21 cellular contexts compared by ENCODE assay signal in the genomic region with DNA sequence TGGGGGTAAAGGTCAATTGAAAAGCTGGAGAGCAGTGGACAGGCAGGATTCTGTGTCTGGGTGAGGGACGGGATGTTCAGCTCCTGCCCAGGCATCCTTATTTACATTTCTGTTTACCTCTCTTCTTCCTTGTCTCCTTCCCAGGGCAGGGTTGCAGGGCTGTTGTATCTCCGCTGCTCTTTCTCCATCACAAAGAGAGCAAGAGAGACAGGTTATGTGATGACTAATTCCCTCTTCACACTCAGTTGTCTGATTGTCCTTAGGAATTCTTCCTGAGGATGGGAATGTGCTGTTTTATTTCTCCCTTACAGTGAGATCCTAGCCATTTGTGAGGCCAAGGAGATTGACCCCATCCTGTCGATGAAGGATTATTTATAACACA.
"Had no signal": no experiment of that assay in that cellular context is flagged by ENCODE, and none has a peak within 500 bp of the region (broad histone marks: within the 10 kb centered on the region; RNA-seq: fewer than 3 reads in every experiment).

No MANE protein-coding gene starts in this region.

- H3K9me3 Mint-ChIP-seq: naive thymus-derived CD8-positive, alpha-beta T cell; stimulated activated naive B cell treated with anti-CD40 and anti-IgM and Interleukin-4, amounts not matched to agents 10 μg/mL and 1 μg/mL and 100 μg/mL, for 72 hours; stimulated activated naive CD8-positive, alpha-beta T cell treated with anti-CD3 and anti-CD28 coated beads, Interleukin-15, amount 100 ng/mL, for 72 hours had no signal

- H3K4me3 Mint-ChIP-seq: naive thymus-derived CD8-positive, alpha-beta T cell; stimulated activated naive B cell treated with anti-CD40 and anti-IgM and Interleukin-4, amounts not matched to agents 10 μg/mL and 1 μg/mL and 100 μg/mL, for 72 hours; stimulated activated naive CD8-positive, alpha-beta T cell treated with anti-CD3 and anti-CD28 coated beads, Interleukin-15, amount 100 ng/mL, for 72 hours had no signal

- H3K9me3 ChIP-seq: colonic mucosa, heart left ventricle, mucosa of descending colon, neutrophil, right atrium auricular region, sigmoid colon, thoracic aorta, transverse colon had no signal

- H3K36me3 Mint-ChIP-seq: naive thymus-derived CD8-positive, alpha-beta T cell; stimulated activated naive B cell treated with anti-CD40 and anti-IgM and Interleukin-4, amounts not matched to agents 10 μg/mL and 1 μg/mL and 100 μg/mL, for 72 hours had no signal

- H3K27ac ChIP-seq: colonic mucosa, heart left ventricle, neutrophil, right atrium auricular region, sigmoid colon, skin epidermis, thoracic aorta, transverse colon had no signal

- DNase-seq: colonic mucosa; dermis blood vessel endothelial cell; heart left ventricle; hypothalamus; kidney glomerular epithelial cell; mammary epithelial cell; mucosa of descending colon; naive thymus-derived CD8-positive, alpha-beta T cell; posterior cingulate gyrus; sigmoid colon; stimulated activated CD4-positive, alpha-beta T cell treated with anti-CD3 and anti-CD28 coated beads, Interleukin-2, amount 100 ng/mL, for 24 hours; stimulated activated CD4-positive, alpha-beta T cell treated with anti-CD3 and anti-CD28 coated beads, Interleukin-4, amount 100 ng/mL, for 4 hours; stimulated activated naive B cell treated with anti-CD40 and anti-IgM and Interleukin-4, amounts not matched to agents 10 μg/mL and 1 μg/mL and 100 μg/mL, for 72 hours; stimulated activated naive CD8-positive, alpha-beta T cell treated with anti-CD3 and anti-CD28 coated beads, Interleukin-15, amount 100 ng/mL, for 72 hours; transverse colon had no signal

- H3K27me3 ChIP-seq: colonic mucosa, right atrium auricular region had no signal

- H3K4me3 ChIP-seq: colonic mucosa, heart left ventricle, mucosa of descending colon, right atrium auricular region, sigmoid colon, skin epidermis, thoracic aorta, transverse colon had no signal

- ATAC-seq: heart left ventricle; mucosa of descending colon; naive thymus-derived CD8-positive, alpha-beta T cell; stimulated activated naive CD8-positive, alpha-beta T cell treated with anti-CD3 and anti-CD28 coated beads, Interleukin-15, amount 100 ng/mL, for 72 hours had no signal

- H3K36me3 ChIP-seq: colonic mucosa, heart left ventricle, neutrophil, right atrium auricular region, sigmoid colon, thoracic aorta, transverse colon had no signal

- H3K27me3 Mint-ChIP-seq: stimulated activated naive B cell treated with anti-CD40 and anti-IgM and Interleukin-4, amounts not matched to agents 10 μg/mL and 1 μg/mL and 100 μg/mL, for 72 hours had no signal

- FAIRE-seq: endothelial cell of umbilical vein, frontal cortex had no signal

- H3K4me1 ChIP-seq: colonic mucosa, heart left ventricle, right atrium auricular region, sigmoid colon, transverse colon had no signal

- H3K27ac Mint-ChIP-seq: naive thymus-derived CD8-positive, alpha-beta T cell; stimulated activated naive CD8-positive, alpha-beta T cell treated with anti-CD3 and anti-CD28 coated beads, Interleukin-15, amount 100 ng/mL, for 72 hours had no signal
